ENCODE assay signal across 23 cellular contexts in genomic region chr13:22693691-22694090, GRCh38.
A peak's percentile ranks its signal among the peaks of the same experiment; 100 is the strongest.
DNase-seq lines count a peak whose midpoint lies in the region; ATAC-seq, FAIRE-seq and TF ChIP-seq lines count a peak whose summit lies in the region.
"Had no signal": no experiment of that assay in that cellular context is flagged by ENCODE, and none has a peak within 500 bp of the region (broad histone marks: within the 10 kb centered on the region; RNA-seq: fewer than 3 reads in every experiment).

No MANE protein-coding gene starts in this region.

- no peaks in the 10 kb centered on the region for H3K4me1 Mint-ChIP-seq in stimulated activated naive CD8-positive, alpha-beta T cell treated with anti-CD3 and anti-CD28 coated beads, Interleukin-15, amount 100 ng/mL, for 72 hours
- H3K4me1 Mint-ChIP-seq: B cell had no signal

- H3K9ac ChIP-seq in kidney (ENCODE audit: low read length in 2 of 2) (no peak overlapping the region), Karpas-422 (ENCODE audit: low read length) (no peak overlapping the region)
- H3K9ac ChIP-seq: BLaER1 treated with 17β-estradiol and CSF1 and Interleukin-3, amounts not matched to agents 10 nM and 100 nM had no signal

- H3K9me3 Mint-ChIP-seq in stimulated activated naive CD8-positive, alpha-beta T cell treated with anti-CD3 and anti-CD28 coated beads, Interleukin-15, amount 100 ng/mL, for 72 hours, result peaks cover 0 to 6% of the 10 kb centered on the region in 2 donors

- ATAC-seq in stimulated activated naive CD8-positive, alpha-beta T cell treated with anti-CD3 and anti-CD28 coated beads, Interleukin-15, amount 100 ng/mL, for 72 hours, result no peak
- ATAC-seq in GM21529 (IDR thresholded peaks at IDR 0.05; ENCODE audit: unreplicated experiment), result no peak
- ATAC-seq: A549; CD8-positive, alpha-beta T cell had no signal

- no peaks in the 10 kb centered on the region for H3K27me3 ChIP-seq in small intestine (ENCODE audit: control insufficient read depth in 2 of 2, insufficient read depth in 2 of 2, low read length in 2 of 2)
- H3K27me3 ChIP-seq in Karpas-422 (ENCODE audit: low read length), result no peaks in the 10 kb centered on the region
- H3K27me3 ChIP-seq: BLaER1 treated with 17β-estradiol and CSF1 and Interleukin-3, amounts not matched to agents 10 nM and 100 nM had no signal

- no peak overlapping the region for H3K4me3 Mint-ChIP-seq in stimulated activated naive CD8-positive, alpha-beta T cell treated with anti-CD3 and anti-CD28 coated beads, Interleukin-15, amount 100 ng/mL, for 72 hours
- H3K4me3 Mint-ChIP-seq: B cell; CD4-positive, alpha-beta T cell; CD8-positive, alpha-beta T cell had no signal

- H3K27ac Mint-ChIP-seq in stimulated activated naive CD8-positive, alpha-beta T cell treated with anti-CD3 and anti-CD28 coated beads, Interleukin-15, amount 100 ng/mL, for 72 hours, result no peak overlapping the region
- H3K27ac Mint-ChIP-seq: B cell; CD4-positive, alpha-beta T cell; CD8-positive, alpha-beta T cell had no signal

- H3K27me3 Mint-ChIP-seq in stimulated activated naive CD8-positive, alpha-beta T cell treated with anti-CD3 and anti-CD28 coated beads, Interleukin-15, amount 100 ng/mL, for 72 hours, result no peaks in the 10 kb centered on the region
- H3K27me3 Mint-ChIP-seq: B cell; CD4-positive, alpha-beta T cell had no signal

- POLR2A ChIA-PET in HEK293 (lab: Yijun Ruan, JAX), result no interaction called here

- H3K36me3 ChIP-seq in HEK293 (ENCODE audit: control insufficient read depth in 2 of 2, insufficient read depth in 1 of 2, low read length in 2 of 2) (no peaks in the 10 kb centered on the region), kidney (ENCODE audit: control insufficient read depth in 1 of 2, insufficient read depth in 2 of 2, low read length in 2 of 2) (no peaks in the 10 kb centered on the region), small intestine (ENCODE audit: control insufficient read depth in 2 of 2, insufficient read depth in 2 of 2, low read length in 2 of 2) (no peaks in the 10 kb centered on the region), Karpas-422 (ENCODE audit: insufficient read depth, low read length) (no peaks in the 10 kb centered on the region)
- H3K36me3 ChIP-seq: BLaER1 treated with 17β-estradiol and CSF1 and Interleukin-3, amounts not matched to agents 10 nM and 100 nM had no signal

- H4K20me1 ChIP-seq in Karpas-422 (ENCODE audit: insufficient read depth, low read depth, low read length), result no peaks in the 10 kb centered on the region
- H4K20me1 ChIP-seq: BLaER1 treated with 17β-estradiol and CSF1 and Interleukin-3, amounts not matched to agents 10 nM and 100 nM had no signal

- intact Hi-C loops in kidney (cut with DNase I), result no loop called here

- DNase-seq in kidney, result no peak
- DNase-seq in small intestine, result no peak
- DNase-seq in Karpas-422, result no peak
- DNase-seq in stimulated activated naive CD8-positive, alpha-beta T cell treated with anti-CD3 and anti-CD28 coated beads, Interleukin-15, amount 100 ng/mL, for 72 hours, result no peak
- DNase-seq in activated CD8-positive, alpha-beta memory T cell treated with anti-CD3 and anti-CD28 coated beads for 24 hours, result no peak
- DNase-seq: 8988T; AML-193; Caco-2; Calu3; CD4-positive, alpha-beta T cell; CD8-positive, alpha-beta T cell; DMS79 treated with DMSO at 0.1 percent for 48 hours; GF-D8 had no signal

- no peaks in the 10 kb centered on the region for H3K9me2 ChIP-seq in Karpas-422 (replicated peaks; ENCODE audit: insufficient read depth, low read length)

- no peak overlapping the region for H3K4me3 ChIP-seq in HEK293 (ENCODE audit: low read depth, low read length)
- no peak overlapping the region for H3K4me3 ChIP-seq in kidney (ENCODE audit: low read length in 2 of 2)
- H3K4me3 ChIP-seq in small intestine (ENCODE audit: low read depth in 1 of 2, low read length in 2 of 2), result no peak overlapping the region
- H3K4me3 ChIP-seq in Karpas-422 (ENCODE audit: low read length), result no peak overlapping the region
- H3K4me3 ChIP-seq: A549; BLaER1 treated with 17β-estradiol and CSF1 and Interleukin-3, amounts not matched to agents 10 nM and 100 nM had no signal

- peak; percentile 60 for FAIRE-seq in colon (lab: Jason Lieb, UNC)
- FAIRE-seq in kidney (lab: Jason Lieb, UNC), result peak; percentile 23
- peak; percentile 5 for FAIRE-seq in small intestine (lab: Jason Lieb, UNC)
- FAIRE-seq: A549, D721Med, G401.6, GM12891 had no signal

- H3K4me1 ChIP-seq in HEK293 (ENCODE audit: control insufficient read depth, insufficient read depth, low read length), result no peaks in the 10 kb centered on the region
- no peaks in the 10 kb centered on the region for H3K4me1 ChIP-seq in kidney (ENCODE audit: control insufficient read depth in 1 of 2, insufficient read depth in 1 of 2, low read depth in 1 of 2, low read length in 2 of 2)
- no peaks in the 10 kb centered on the region for H3K4me1 ChIP-seq in small intestine (ENCODE audit: control insufficient read depth in 2 of 2, insufficient read depth in 1 of 2, low read depth in 1 of 2, low read length in 1 of 2)
- H3K4me1 ChIP-seq in Karpas-422 (ENCODE audit: low read length), result no peaks in the 10 kb centered on the region
- H3K4me1 ChIP-seq: A549, Caco-2 had no signal

- no peak overlapping the region for H3K4me2 ChIP-seq in Karpas-422 (ENCODE audit: low read depth, low read length, poor library complexity, severe bottlenecking)
- H3K4me2 ChIP-seq: A549; BLaER1 treated with 17β-estradiol and CSF1 and Interleukin-3, amounts not matched to agents 10 nM and 100 nM had no signal

- TF ChIP-seq CTCF in HEK293 (tag by site-specific recombination; IDR thresholded peaks at IDR 0.05) (no peak), kidney (IDR thresholded peaks at IDR 0.05; ENCODE audit: borderline replicate concordance, extremely low read depth, insufficient read depth) (no peak)

- CTCF ChIA-PET in HEK293 (lab: Yijun Ruan, JAX), result interaction anchor here (0.5 to 0.6 kb wide), 2 partner anchors 33 to 222 kb away, joined by 3 read pairs; no protein-coding TSS in a partner anchor

- H2AFZ ChIP-seq in Karpas-422 (ENCODE audit: low read length), result no peak overlapping the region

- H3K27ac ChIP-seq in HEK293 (ENCODE audit: extremely low read depth, low read depth, low read length) (no peak overlapping the region), kidney (ENCODE audit: low read depth in 2 of 2, low read length in 2 of 2) (no peak overlapping the region), small intestine (ENCODE audit: low read depth in 1 of 2, low read length in 1 of 2) (no peak overlapping the region), Karpas-422 (ENCODE audit: low read length) (no peak overlapping the region)
- H3K27ac ChIP-seq: A549; BLaER1 treated with 17β-estradiol and CSF1 and Interleukin-3, amounts not matched to agents 10 nM and 100 nM; C4-2B had no signal

- no peaks in the 10 kb centered on the region for H3K79me2 ChIP-seq in Karpas-422 (ENCODE audit: low read length)

- H3K9me3 ChIP-seq in HEK293 (ENCODE audit: control insufficient read depth, insufficient read depth, low read depth, low read length) (no peaks in the 10 kb centered on the region), kidney (ENCODE audit: control insufficient read depth in 1 of 2, low read length in 2 of 2) (peaks cover 3 to 7% of the 10 kb centered on the region in 2 donors), small intestine (ENCODE audit: control insufficient read depth, low read depth) (no peaks in the 10 kb centered on the region), Karpas-422 (ENCODE audit: low read length) (peaks cover 12% of the 10 kb centered on the region)
- H3K9me3 ChIP-seq: A549 had no signal

TF ChIP-seq in HEK293, 187 proteins besides CTCF, POLR2A, EP300 and RAD21:
- TF ChIP-seq SETDB1 (IDR thresholded peaks at IDR 0.05; ENCODE audit: insufficient read length, low read length) (peak; percentile 73), ZNF18 (tag by site-specific recombination; IDR thresholded peaks at IDR 0.05) (no peak)
